7 cellular contexts compared by ENCODE assay signal in the genomic region with DNA sequence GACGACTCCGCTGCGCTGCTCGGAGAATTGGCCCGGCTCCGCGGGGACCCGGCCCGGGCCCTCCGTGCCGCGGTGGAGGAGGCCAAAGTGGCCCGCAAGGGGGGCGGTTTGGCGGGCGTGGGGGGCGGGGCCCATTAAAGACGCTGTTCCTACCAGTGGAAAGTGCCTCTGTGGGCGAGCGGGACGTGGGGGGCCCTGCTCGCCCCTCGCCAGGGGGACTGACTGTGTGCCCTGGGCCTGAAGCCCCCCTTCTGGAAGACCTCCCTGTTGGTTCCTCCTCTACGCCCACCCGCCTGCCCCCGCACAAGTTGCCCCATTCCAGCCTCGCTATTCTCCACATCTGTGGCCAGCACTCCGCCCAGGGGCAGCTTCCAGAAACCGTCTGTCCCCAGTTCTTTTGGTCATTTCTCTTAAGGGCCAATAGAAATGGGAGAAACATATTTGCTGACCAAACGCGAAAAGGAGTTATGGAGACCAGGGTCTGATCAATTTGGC. TPM values are rescaled to one million over a fixed set of nuclear protein-coding genes. Genes with fewer than 3 reads are reported as not detected.
DNase-seq lines count a peak whose midpoint lies in the region.
"Had no signal": no experiment of that assay in that cellular context is flagged by ENCODE, and none has a peak within 500 bp of the region (broad histone marks: within the 10 kb centered on the region; RNA-seq: fewer than 3 reads in every experiment).

No MANE protein-coding gene starts in this region.

- no peaks in the 10 kb centered on the region for H3K36me3 ChIP-seq in CD4-positive, alpha-beta memory T cell (ENCODE audit: insufficient read depth, low read length)
- no peaks in the 10 kb centered on the region for H3K36me3 ChIP-seq in mesodermal cell (ENCODE audit: control insufficient read depth, insufficient read depth, low read length)

- H3K9me3 ChIP-seq in CD4-positive, alpha-beta memory T cell (ENCODE audit: control insufficient read depth in 1 of 2, low read length in 2 of 2): no peaks in the 10 kb centered on the region
- H3K9me3 ChIP-seq in mesodermal cell (ENCODE audit: control insufficient read depth, low read length): no peaks in the 10 kb centered on the region

- intact Hi-C loops in CD4-positive, alpha-beta memory T cell (cut with micrococcal nuclease): loop anchor here (1.0 to 2.0 kb wide), 6 partner anchors 42 to 391 kb away; a partner anchor contains a TSS
- intact Hi-C loops in activated T-helper 2 cell treated with anti-CD3 and anti-CD28 coated beads, Interferon-gamma antibody, Interleukin-2, Interleukin-4, amounts not matched to agents 10 μg/mL and 5 μg/mL and 100 μg/mL, durations not matched to agents 14 hours and 24 hours and 36 hours (cut with micrococcal nuclease): loop anchor here (1.0 to 5.0 kb wide), 4 partner anchors 81 to 620 kb away; a partner anchor contains a TSS

- no peaks in the 10 kb centered on the region for H3K9me3 Mint-ChIP-seq in CD4-positive, alpha-beta memory T cell
- no peaks in the 10 kb centered on the region for H3K9me3 Mint-ChIP-seq in activated T-helper 2 cell treated with anti-CD3 and anti-CD28 coated beads, Interferon-gamma antibody, Interleukin-2, Interleukin-4, amounts not matched to agents 10 μg/mL and 5 μg/mL and 100 μg/mL, durations not matched to agents 14 hours and 24 hours and 36 hours

- POLR2A ChIA-PET in CD4-positive, alpha-beta memory T cell (lab: Charles Lee; ENCODE audit: partially characterized antibody): interaction anchor here (0.8 to 9.3 kb wide), 36 partner anchors 8 to 392 kb away, joined by 3 to 176 read pairs (median 7); a partner anchor contains a TSS

- CTCF ChIA-PET in CD4-positive, alpha-beta memory T cell (lab: Charles Lee; ENCODE audit: partially characterized antibody): interaction anchor here (0.8 to 5.4 kb wide), 42 partner anchors 10 to 391 kb away, joined by 3 to 88 read pairs (median 7); a partner anchor contains a TSS

- H3K36me3 Mint-ChIP-seq in CD4-positive, alpha-beta memory T cell: peaks cover 5 to 9% of the 10 kb centered on the region in 2 donors
- H3K36me3 Mint-ChIP-seq in activated T-helper 2 cell treated with anti-CD3 and anti-CD28 coated beads, Interferon-gamma antibody, Interleukin-2, Interleukin-4, amounts not matched to agents 10 μg/mL and 5 μg/mL and 100 μg/mL, durations not matched to agents 14 hours and 24 hours and 36 hours (ENCODE audit: low read depth): peaks cover 26% of the 10 kb centered on the region

- H3K27me3 ChIP-seq in CD4-positive, alpha-beta memory T cell (ENCODE audit: insufficient read depth, low read length): peaks cover 26% of the 10 kb centered on the region

- peak overlapping the region; percentile 69 to 96 (median 79) for H3K4me3 Mint-ChIP-seq in CD4-positive, alpha-beta memory T cell
- H3K4me3 Mint-ChIP-seq in activated T-helper 2 cell treated with anti-CD3 and anti-CD28 coated beads, Interferon-gamma antibody, Interleukin-2, Interleukin-4, amounts not matched to agents 10 μg/mL and 5 μg/mL and 100 μg/mL, durations not matched to agents 14 hours and 24 hours and 36 hours (ENCODE audit: low read depth): peak overlapping the region; percentile 85

- peak overlapping the region in 2 of 7 donors; percentile 39 to 98 for H3K27ac Mint-ChIP-seq in CD4-positive, alpha-beta memory T cell
- H3K27ac Mint-ChIP-seq in activated T-helper 2 cell treated with anti-CD3 and anti-CD28 coated beads, Interferon-gamma antibody, Interleukin-2, Interleukin-4, amounts not matched to agents 10 μg/mL and 5 μg/mL and 100 μg/mL, durations not matched to agents 14 hours and 24 hours and 36 hours: no peak overlapping the region

- no peak overlapping the region for H3K4me3 ChIP-seq in CD4-positive, alpha-beta memory T cell (ENCODE audit: low read length in 2 of 2)
- peak overlapping the region; percentile 52 for H3K4me3 ChIP-seq in mesodermal cell (ENCODE audit: extremely low read depth, insufficient read depth, low read length, poor library complexity, severe bottlenecking)

- 6 to 22% methylated on average over 15 to 19 of the region's 31 CpGs for WGBS in mesodermal cell (ENCODE audit: insufficient coverage in 2 of 2), 2 experiments

- H3K27ac ChIP-seq in CD4-positive, alpha-beta memory T cell (ENCODE audit: low read depth, low read length): no peak overlapping the region
- no peak overlapping the region for H3K27ac ChIP-seq in mesodermal cell (ENCODE audit: low read depth, low read length, severe bottlenecking)

- H3K27me3 Mint-ChIP-seq in CD4-positive, alpha-beta memory T cell: peaks cover 21% of the 10 kb centered on the region in 2 donors
- peaks cover 24% of the 10 kb centered on the region for H3K27me3 Mint-ChIP-seq in activated T-helper 2 cell treated with anti-CD3 and anti-CD28 coated beads, Interferon-gamma antibody, Interleukin-2, Interleukin-4, amounts not matched to agents 10 μg/mL and 5 μg/mL and 100 μg/mL, durations not matched to agents 14 hours and 24 hours and 36 hours (ENCODE audit: low read depth)

- peak in 1 of 5 donors; percentile 38 for DNase-seq in CD4-positive, alpha-beta memory T cell
- DNase-seq in activated T-helper 2 cell treated with anti-CD3 and anti-CD28 coated beads, Interferon-gamma antibody, Interleukin-2, Interleukin-4, amounts not matched to agents 10 μg/mL and 5 μg/mL and 100 μg/mL, durations not matched to agents 14 hours and 24 hours and 36 hours (ENCODE audit: low spot score): peak; percentile 21
- DNase-seq in dedifferentiated amniotic fluid mesenchymal stem cell (ENCODE audit: extremely low spot score) (no peak), NCI-H510A (lab: John Stamatoyannopoulos, UW) (no peak), glomerular visceral epithelial cell (ENCODE audit: extremely low spot score) (no peak)

- peaks cover 47% of the 10 kb centered on the region for H3K4me1 ChIP-seq in CD4-positive, alpha-beta memory T cell (ENCODE audit: insufficient read depth, low read length)
- H3K4me1 ChIP-seq in mesodermal cell (ENCODE audit: control insufficient read depth, insufficient read depth, low read length, poor library complexity, severe bottlenecking): peaks cover 15% of the 10 kb centered on the region

- peaks cover 25 to 54% (median 37%) of the 10 kb centered on the region in 4 donors for H3K4me1 Mint-ChIP-seq in CD4-positive, alpha-beta memory T cell
- H3K4me1 Mint-ChIP-seq in activated T-helper 2 cell treated with anti-CD3 and anti-CD28 coated beads, Interferon-gamma antibody, Interleukin-2, Interleukin-4, amounts not matched to agents 10 μg/mL and 5 μg/mL and 100 μg/mL, durations not matched to agents 14 hours and 24 hours and 36 hours (ENCODE audit: low read depth): peaks cover 30% of the 10 kb centered on the region

RNA-seq across cellular contexts. Expression of a gene that starts 1.9 kb away (rescaled TPM):
- total RNA-seq in CD4-positive, alpha-beta memory T cell: 1 to 10 TPM; 2.7 to 3.3 TPM
- under 1 TPM in 1 of 2 donors, not detected in 1; 0.14 TPM for polyA plus RNA-seq in CD4-positive, alpha-beta memory T cell
- 4.8 and 6.1 TPM in 2 replicates for total RNA-seq in activated T-helper 2 cell treated with anti-CD3 and anti-CD28 coated beads, Interferon-gamma antibody, Interleukin-2, Interleukin-4, amounts not matched to agents 10 μg/mL and 5 μg/mL and 100 μg/mL, durations not matched to agents 14 hours and 24 hours and 36 hours
- 10.0 TPM for polyA plus RNA-seq in mesodermal cell (2013, experiment 1 of 2)
- polyA plus RNA-seq in mesodermal cell (2013, experiment 2 of 2): 6.1 TPM

RNA-seq across cellular contexts. Expression of a gene that starts 2.2 kb away (rescaled TPM):
- total RNA-seq in CD4-positive, alpha-beta memory T cell: 10 to 100 TPM; 20.8 to 21.8 TPM
- 10 to 100 TPM; 14.6 to 29.2 TPM for polyA plus RNA-seq in CD4-positive, alpha-beta memory T cell
- total RNA-seq in activated T-helper 2 cell treated with anti-CD3 and anti-CD28 coated beads, Interferon-gamma antibody, Interleukin-2, Interleukin-4, amounts not matched to agents 10 μg/mL and 5 μg/mL and 100 μg/mL, durations not matched to agents 14 hours and 24 hours and 36 hours: 13.4 and 14.8 TPM in 2 replicates
- 5.5 TPM for polyA plus RNA-seq in mesodermal cell (2013, experiment 1 of 2)
- polyA plus RNA-seq in mesodermal cell (2013, experiment 2 of 2): 4.6 TPM

RNA-seq across cellular contexts. Expression of a gene that starts 7.4 kb away (rescaled TPM):
- total RNA-seq in CD4-positive, alpha-beta memory T cell: 1 to 10 TPM; 9.1 to 9.5 TPM
- polyA plus RNA-seq in CD4-positive, alpha-beta memory T cell: 10 to 100 TPM; 24.1 to 29.2 TPM
- total RNA-seq in activated T-helper 2 cell treated with anti-CD3 and anti-CD28 coated beads, Interferon-gamma antibody, Interleukin-2, Interleukin-4, amounts not matched to agents 10 μg/mL and 5 μg/mL and 100 μg/mL, durations not matched to agents 14 hours and 24 hours and 36 hours: 6.6 and 6.9 TPM in 2 replicates
- polyA plus RNA-seq in mesodermal cell (2013, experiment 1 of 2): 10.3 TPM
- polyA plus RNA-seq in mesodermal cell (2013, experiment 2 of 2): 9.7 TPM

RNA-seq across cellular contexts. Expression of a gene that starts 8.8 kb away (rescaled TPM):
- total RNA-seq in CD4-positive, alpha-beta memory T cell: not detected
- polyA plus RNA-seq in CD4-positive, alpha-beta memory T cell: not detected
- not detected in 2 replicates for total RNA-seq in activated T-helper 2 cell treated with anti-CD3 and anti-CD28 coated beads, Interferon-gamma antibody, Interleukin-2, Interleukin-4, amounts not matched to agents 10 μg/mL and 5 μg/mL and 100 μg/mL, durations not matched to agents 14 hours and 24 hours and 36 hours
- not detected for polyA plus RNA-seq in mesodermal cell (2013, experiment 1 of 2)
- not detected for polyA plus RNA-seq in mesodermal cell (2013, experiment 2 of 2)
- total RNA-seq: myocyte had no signal

RNA-seq across cellular contexts. Expression of a gene that starts 12.0 kb away (rescaled TPM):
- not detected for total RNA-seq in CD4-positive, alpha-beta memory T cell
- polyA plus RNA-seq in CD4-positive, alpha-beta memory T cell: not detected
- total RNA-seq in activated T-helper 2 cell treated with anti-CD3 and anti-CD28 coated beads, Interferon-gamma antibody, Interleukin-2, Interleukin-4, amounts not matched to agents 10 μg/mL and 5 μg/mL and 100 μg/mL, durations not matched to agents 14 hours and 24 hours and 36 hours: not detected in 2 replicates
- polyA plus RNA-seq in mesodermal cell (2013, experiment 1 of 2): not detected
- polyA plus RNA-seq in mesodermal cell (2013, experiment 2 of 2): not detected
- total RNA-seq: myocyte had no signal
